Comparison of ENCODE assay signal across 2 cellular contexts in genomic region chr16:89826531-89827382, GRCh38.
A peak's percentile ranks its signal among the peaks of the same experiment; 100 is the strongest.
TF ChIP-seq lines count a peak whose summit lies in the region.

No MANE protein-coding gene starts in this region.

TF ChIP-seq in HepG2, 621 proteins besides CTCF, POLR2A, EP300 and RAD21 (continues in another document):
- TF ChIP-seq ZNF563 (CRISPR knock-in tag; IDR thresholded peaks at IDR 0.05) = 0 out of 2 replicates have a peak, but pooled peaks have one; percentile 5
- no peak for TF ChIP-seq TCF12 (IDR thresholded peaks at IDR 0.05)
- TF ChIP-seq TCF12 (CRISPR knock-in tag; IDR thresholded peaks at IDR 0.05) = 0 out of 2 replicates have a peak, but pooled peaks have one; percentile 33
- TF ChIP-seq ZBTB38 (CRISPR knock-in tag; IDR thresholded peaks at IDR 0.05) = peak; percentile 53
- 0 out of 2 replicates have a peak, but pooled peaks have one; percentile 1 for TF ChIP-seq ZFX (CRISPR knock-in tag; IDR thresholded peaks at IDR 0.05; ENCODE audit: low read depth)
- 0 out of 2 replicates have a peak, but pooled peaks have one; percentile 14 for TF ChIP-seq ARID4A (CRISPR knock-in tag; IDR thresholded peaks at IDR 0.05; ENCODE audit: borderline replicate concordance)
- TF ChIP-seq ZBTB33 (CRISPR knock-in tag; IDR thresholded peaks at IDR 0.05) = peak; percentile 85; the same call in 1 of the 2 replicates
- TF ChIP-seq MXD1 (CRISPR knock-in tag; IDR thresholded peaks at IDR 0.05) = 0 out of 2 replicates have a peak, but pooled peaks have one; percentile 45
- TF ChIP-seq PHF20 (CRISPR knock-in tag; IDR thresholded peaks at IDR 0.05) = 0 out of 2 replicates have a peak, but pooled peaks have one; percentile 13
- 0 out of 2 replicates have a peak, but pooled peaks have one; percentile 24 for TF ChIP-seq FOXP4 (CRISPR knock-in tag; IDR thresholded peaks at IDR 0.05)

TF ChIP-seq in WTC11, 78 proteins besides CTCF, POLR2A, EP300 and RAD21:
- TF ChIP-seq ZNF138 (CRISPR knock-in tag; conservative IDR thresholded peaks at IDR 0.05) (no peak), ZBTB43 (CRISPR knock-in tag; IDR thresholded peaks at IDR 0.05) (no peak), ZNF219 (CRISPR knock-in tag; IDR thresholded peaks at IDR 0.05; ENCODE audit: borderline replicate concordance) (no peak), ZNF425 (CRISPR knock-in tag; conservative IDR thresholded peaks at IDR 0.05) (no peak), USF2 (CRISPR knock-in tag; IDR thresholded peaks at IDR 0.05) (no peak), ERG (CRISPR knock-in tag; IDR thresholded peaks at IDR 0.05) (no peak), ESRRA (CRISPR knock-in tag; IDR thresholded peaks at IDR 0.05; ENCODE audit: borderline replicate concordance) (no peak), ARID4B (CRISPR knock-in tag; IDR thresholded peaks at IDR 0.05; ENCODE audit: borderline replicate concordance) (no peak), IRF2 (CRISPR knock-in tag; IDR thresholded peaks at IDR 0.05; ENCODE audit: borderline replicate concordance, low read depth) (no peak), CREB1 (CRISPR knock-in tag; IDR thresholded peaks at IDR 0.05) (no peak), ELF4 (CRISPR knock-in tag; IDR thresholded peaks at IDR 0.05; ENCODE audit: low read depth) (no peak)
TF ChIP-seq in WTC11: peak in this region for 0.
